19 cellular contexts compared by ENCODE assay signal in the genomic region with DNA sequence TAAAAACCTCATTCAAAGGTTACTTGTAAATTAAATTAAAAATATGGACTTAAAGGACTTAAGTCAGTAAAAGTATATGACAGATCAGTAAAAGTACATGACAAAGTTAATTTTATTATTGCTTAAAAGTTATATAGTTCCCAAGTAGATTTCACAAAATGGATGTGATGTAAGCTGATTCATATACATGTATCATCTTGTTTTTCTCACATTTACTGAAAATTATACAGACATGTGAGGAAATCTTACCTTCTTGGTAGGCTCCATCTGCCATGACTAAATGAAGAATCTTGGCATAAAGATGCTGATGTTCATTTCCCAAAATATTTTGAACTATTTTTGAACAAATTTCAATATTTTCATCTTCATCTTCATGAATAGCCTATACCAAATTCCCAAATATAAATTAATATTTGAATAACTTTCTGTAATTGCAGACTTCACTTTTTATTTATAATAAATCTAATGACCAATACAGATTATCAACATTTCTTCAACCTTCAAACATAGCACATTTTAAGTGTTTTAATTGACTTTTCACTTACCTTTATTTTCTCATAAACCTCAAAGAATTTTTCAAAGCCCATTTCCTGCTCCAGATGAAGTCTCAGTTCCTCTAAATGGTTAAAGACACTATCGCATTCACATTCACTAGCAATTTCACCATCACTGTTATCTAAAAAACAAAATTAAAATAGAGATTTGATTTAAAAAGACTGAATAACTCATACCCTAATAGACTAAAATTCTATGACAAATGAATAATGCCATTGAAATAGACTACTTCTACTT.
DNase-seq lines count a peak whose midpoint lies in the region; ATAC-seq and TF ChIP-seq lines count a peak whose summit lies in the region.
"Had no signal": no experiment of that assay in that cellular context is flagged by ENCODE, and none has a peak within 500 bp of the region (broad histone marks: within the 10 kb centered on the region; RNA-seq: fewer than 3 reads in every experiment).

No MANE protein-coding gene starts in this region.

- no peak overlapping the region for H2AFZ ChIP-seq in PC-3 (ENCODE audit: low read length)
- H2AFZ ChIP-seq: parathyroid adenoma had no signal

- H3K9me2 ChIP-seq in PC-3 (replicated peaks; ENCODE audit: low read length) = no peaks in the 10 kb centered on the region

- no TSS peak for BruUV-seq in PC-3 (replicated peaks; lab: Mats Ljungman, UMichigan)

- H3K9ac ChIP-seq in PC-3 (ENCODE audit: low read length) = no peak overlapping the region
- H3K9ac ChIP-seq: parathyroid adenoma had no signal

- WGBS in stomach, 5 donors = 82 to 95% (median 93%) methylated on average over 1 of the region's 1 CpG
- 82 to 95% methylated on average over 1 of the region's 1 CpG for WGBS in sigmoid colon, 2 donors

- H3K27me3 ChIP-seq in stomach = no peaks in the 10 kb centered on the region
- H3K27me3 ChIP-seq in PC-3 (ENCODE audit: low read length) = no peaks in the 10 kb centered on the region
- no peaks in the 10 kb centered on the region for H3K27me3 ChIP-seq in sigmoid colon

- intact Hi-C loops in stomach (cut with DNase I; ENCODE audit: low total_unique reads) = no loop called here
- intact Hi-C loops in PC-3 (cut with micrococcal nuclease) = no loop called here
- intact Hi-C loops in sigmoid colon (cut with DNase I) = no loop called here

- H3K4me3 ChIP-seq in stomach = no peak overlapping the region
- H3K4me3 ChIP-seq in PC-3 (ENCODE audit: low read length) = no peak overlapping the region
- H3K4me3 ChIP-seq in sigmoid colon = no peak overlapping the region

- POLR2A ChIA-PET in GM10248 (lab: Yijun Ruan, JAX) = no interaction called here
- POLR2A ChIA-PET in PC-3 (lab: Charles Lee; ENCODE audit: unreplicated experiment) = no interaction called here

- peak; percentile 17 for DNase-seq in GM10248 (ENCODE audit: extremely low spot score)
- DNase-seq in NOMO-1 treated with DMSO at 0.1 percent for 48 hours (lab: John Stamatoyannopoulos, UW; ENCODE audit: unreplicated experiment) = peak; percentile 31
- DNase-seq in stomach = no peak
- no peak for DNase-seq in PC-3
- no peak for DNase-seq in sigmoid colon
- DNase-seq in effector CD8-positive, alpha-beta T cell (lab: John Stamatoyannopoulos, UW) = no peak
- DNase-seq: activated CD4-positive, alpha-beta T cell treated with anti-CD3 and anti-CD28 coated beads for 4 hours; activated T-cell treated with anti-CD3 and anti-CD28 coated beads, Interleukin-2, amount 50 U/mL, for 48 hours; CD8-positive, alpha-beta memory T cell; cerebellar nuclear complex; GDM1; HCEC 1CT; left colon; NCI-H1930; NCI-H524 treated with DMSO at 0.1 percent for 48 hours; T-helper 2 cell had no signal

- H3K4me1 ChIP-seq in stomach = peaks cover 0 to 3% (median 0%) of the 10 kb centered on the region in 4 donors
- H3K4me1 ChIP-seq in PC-3 (ENCODE audit: insufficient read depth, low read length) = no peaks in the 10 kb centered on the region; the same call in 1 of the 2 replicates
- H3K4me1 ChIP-seq in sigmoid colon = peaks cover 0 to 18% (median 12%) of the 10 kb centered on the region in 4 donors
- H3K4me1 ChIP-seq: parathyroid adenoma had no signal

- TF ChIP-seq EP300 in stomach (IDR thresholded peaks at IDR 0.05) (no peak), sigmoid colon (IDR thresholded peaks at IDR 0.05) (no peak)

- H3K27ac ChIP-seq in stomach = no peak overlapping the region
- no peak overlapping the region for H3K27ac ChIP-seq in PC-3 (ENCODE audit: low read length)
- no peak overlapping the region for H3K27ac ChIP-seq in sigmoid colon
- H3K27ac ChIP-seq: parathyroid adenoma had no signal

- ATAC-seq in GM19351 (IDR thresholded peaks at IDR 0.05; ENCODE audit: unreplicated experiment) = peak; percentile 74
- peak; percentile 87 for ATAC-seq in HG02885 (IDR thresholded peaks at IDR 0.05; ENCODE audit: poor library complexity, unreplicated experiment)
- ATAC-seq in PC-3 = no peak
- ATAC-seq: left colon had no signal

- TF ChIP-seq CTCF in GM10248 (IDR thresholded peaks at IDR 0.05; ENCODE audit: control extremely low read depth, extremely low read depth, low read depth, missing control alignments) (no peak), stomach (IDR thresholded peaks at IDR 0.05) (no peak), PC-3 (conservative IDR thresholded peaks at IDR 0.05; ENCODE audit: low read depth, low read length) (no peak), sigmoid colon (IDR thresholded peaks at IDR 0.05) (no peak)

- TF ChIP-seq POLR2A in stomach (IDR thresholded peaks at IDR 0.05) (no peak), sigmoid colon (IDR thresholded peaks at IDR 0.05) (no peak)

- H3K79me2 ChIP-seq in PC-3 (ENCODE audit: low read length) = no peaks in the 10 kb centered on the region
- H3K79me2 ChIP-seq: parathyroid adenoma had no signal

- CTCF ChIA-PET in GM10248 (lab: Yijun Ruan, JAX) = interaction anchor here (0.8 to 1.8 kb wide), 5 partner anchors 10 to 88 kb away, joined by 3 to 9 read pairs (median 3); no protein-coding TSS in a partner anchor
- CTCF ChIA-PET in PC-3 (lab: Charles Lee) = no interaction called here

- H3K36me3 ChIP-seq in stomach (peaks cover 0 to 24% (median 12%) of the 10 kb centered on the region in 4 donors), PC-3 (ENCODE audit: low read depth, low read length) (no peaks in the 10 kb centered on the region), sigmoid colon (no peaks in the 10 kb centered on the region)

- no peaks in the 10 kb centered on the region for H4K20me1 ChIP-seq in PC-3 (ENCODE audit: low read length)

- H3F3A ChIP-seq in PC-3 (ENCODE audit: low read length, unreplicated experiment) = no peaks in the 10 kb centered on the region

- no peaks in the 10 kb centered on the region for H3K9me3 ChIP-seq in stomach
- H3K9me3 ChIP-seq in PC-3 (ENCODE audit: low read length) = no peaks in the 10 kb centered on the region
- no peaks in the 10 kb centered on the region for H3K9me3 ChIP-seq in sigmoid colon

- no peak overlapping the region for H3K4me2 ChIP-seq in PC-3 (ENCODE audit: low read length)

Comparison
In these comparisons a context has a peak if more than half of its experiments do, and no peak if none do; other contexts are left out.
1. DNase-seq: peak in GM10248 (single experiment) and NOMO-1 treated with DMSO at 0.1 percent for 48 hours (single experiment); none in stomach (single experiment), PC-3 (single experiment), sigmoid colon (single experiment) and effector CD8-positive, alpha-beta T cell (single experiment).